Comparison of ENCODE assay signal across 15 cellular contexts in the genomic region with DNA sequence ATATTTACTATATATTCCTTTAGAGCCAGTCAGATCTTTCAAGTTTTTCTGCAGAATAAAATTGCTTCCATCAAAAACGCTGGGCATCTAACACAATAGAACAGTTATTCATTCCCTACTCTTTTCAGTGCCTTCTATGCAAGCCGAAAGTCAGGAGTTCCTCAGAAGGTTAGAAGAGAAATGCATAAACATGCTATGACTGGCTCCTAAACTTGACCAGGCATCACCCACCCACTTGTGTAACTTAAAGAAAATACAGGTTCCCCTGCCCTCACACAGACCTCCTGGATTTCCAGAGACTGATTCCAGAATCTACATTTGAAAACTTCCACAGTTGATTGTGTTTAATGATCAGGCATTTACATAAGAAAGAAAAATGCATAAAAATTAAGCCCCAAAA. TPM values are rescaled to one million over a fixed set of nuclear protein-coding genes. Genes with fewer than 3 reads are reported as not detected.
DNase-seq lines count a peak whose midpoint lies in the region; ATAC-seq and TF ChIP-seq lines count a peak whose summit lies in the region.
"Had no signal": no experiment of that assay in that cellular context is flagged by ENCODE, and none has a peak within 500 bp of the region (broad histone marks: within the 10 kb centered on the region; RNA-seq: fewer than 3 reads in every experiment).

No MANE protein-coding gene starts in this region.

- H3K36me3 Mint-ChIP-seq in H9 (ENCODE audit: insufficient read depth in 1 of 3, low read depth in 3 of 3): peaks cover 8 to 9% (median 9%) of the 10 kb centered on the region in 3 experiments
- H3K36me3 Mint-ChIP-seq: CD4-positive, alpha-beta memory T cell had no signal

- no peaks in the 10 kb centered on the region for H4K20me1 ChIP-seq in H9 (ENCODE audit: control insufficient read depth, insufficient read depth, insufficient read length)

- H3K27ac ChIP-seq in H9 (ENCODE audit: insufficient read length, low read depth, low read length): no peak overlapping the region
- H3K27ac ChIP-seq in VCaP: peak overlapping the region; percentile 51
- H3K27ac ChIP-seq: GM23248 had no signal

- no peak overlapping the region for H2AK5ac ChIP-seq in H9 (ENCODE audit: insufficient read length, low read length)

- no peak overlapping the region for H4K91ac ChIP-seq in H9 (ENCODE audit: insufficient read length, low read depth, low read length)

- H3K4me1 Mint-ChIP-seq in H9: peaks cover 66% of the 10 kb centered on the region in 2 experiments

- H3K4me2 ChIP-seq in H9 (ENCODE audit: insufficient read depth, insufficient read length, low read length): no peak overlapping the region

- no peak overlapping the region for H3K4me3 Mint-ChIP-seq in H9
- H3K4me3 Mint-ChIP-seq: CD4-positive, alpha-beta memory T cell; HFFc6 had no signal

- H2BK120ac ChIP-seq in H9 (ENCODE audit: low read depth, low read length, poor library complexity, severe bottlenecking): no peak overlapping the region

- TF ChIP-seq CTCF in H9 (conservative IDR thresholded peaks at IDR 0.05): no peak
- no peak for TF ChIP-seq CTCF in VCaP (conservative IDR thresholded peaks at IDR 0.05)
- no peak for TF ChIP-seq CTCF in epithelial cell of esophagus (IDR thresholded peaks at IDR 0.05; ENCODE audit: insufficient read depth, low read depth, low read length, missing control alignments)

- H3K27ac Mint-ChIP-seq in H9: peak overlapping the region; percentile 34 to 65 (median 54); a peak in 4 of 7 replicates
- H3K27ac Mint-ChIP-seq: CD4-positive, alpha-beta memory T cell; HFFc6 had no signal

- H3K79me2 ChIP-seq in H9 (ENCODE audit: insufficient read depth, low read length): no peaks in the 10 kb centered on the region; the same call in 1 of the 2 replicates

- no peak for ATAC-seq in HG03342 (IDR thresholded peaks at IDR 0.05; ENCODE audit: unreplicated experiment)

- no peaks in the 10 kb centered on the region for H3K9me3 ChIP-seq in H9 (ENCODE audit: control insufficient read depth, low read depth, low read length)
- H3K9me3 ChIP-seq: Caco-2, HAP-1 had no signal

- no CpG with 5 or more reads among the region's 2 CpGs for WGBS in H9 (ENCODE audit: extremely low coverage, insufficient read length, low lambda C conversion rate)

- no peak overlapping the region for H3K4ac ChIP-seq in H9 (ENCODE audit: low read depth, low read length)

- no peak overlapping the region for H3K14ac ChIP-seq in H9 (ENCODE audit: insufficient read depth, low read length)

- no peak overlapping the region for H2BK12ac ChIP-seq in H9 (ENCODE audit: insufficient read length, low read depth, low read length)

- H3K9ac ChIP-seq in H9 (ENCODE audit: extremely low read depth, insufficient read length, low read length): no peak overlapping the region
- H3K9ac ChIP-seq: GM23248 had no signal

- no peak overlapping the region for H2BK15ac ChIP-seq in H9 (ENCODE audit: low read depth, low read length)

- no peaks in the 10 kb centered on the region for H3K27me3 ChIP-seq in H9 (ENCODE audit: insufficient read depth, low read length)

- no peak overlapping the region for H2BK20ac ChIP-seq in H9 (ENCODE audit: low read depth, low read length, poor library complexity, severe bottlenecking)

- H2BK5ac ChIP-seq in H9 (ENCODE audit: insufficient read length, low read length): no peak overlapping the region

- H2AFZ ChIP-seq in H9 (ENCODE audit: low read length): no peak overlapping the region
- H2AFZ ChIP-seq: GM23248 had no signal

- no peaks in the 10 kb centered on the region for H3K27me3 Mint-ChIP-seq in H9 (ENCODE audit: low read depth)

- no peak overlapping the region for H3K18ac ChIP-seq in H9 (ENCODE audit: insufficient read length, low read depth, low read length)

- no peaks in the 10 kb centered on the region for H3K23me2 ChIP-seq in H9 (ENCODE audit: insufficient read length, low read depth, low read length, poor library complexity, severe bottlenecking)

- no peak overlapping the region for H3K23ac ChIP-seq in H9 (ENCODE audit: insufficient read length, low read depth, low read length)

- no peaks in the 10 kb centered on the region for H3K79me1 ChIP-seq in H9 (ENCODE audit: insufficient read depth, low read depth, low read length, poor library complexity, severe bottlenecking)

- H3K56ac ChIP-seq in H9 (ENCODE audit: insufficient read length, low read depth, low read length): no peak overlapping the region

- H3K4me3 ChIP-seq in epithelial cell of esophagus (ENCODE audit: low read length): no peak overlapping the region
- H3K4me3 ChIP-seq: GM23248, HAP-1 had no signal

- H4K5ac ChIP-seq in H9 (ENCODE audit: insufficient read length, low read depth, low read length): no peak overlapping the region

- H3K4me1 ChIP-seq in H9 (ENCODE audit: insufficient read depth, low read length): peaks cover 9% of the 10 kb centered on the region; the same call in 1 of the 2 replicates

- no peak overlapping the region for H4K8ac ChIP-seq in H9 (replicated peaks; ENCODE audit: insufficient read length, low read depth, low read length)

- H3T11ph ChIP-seq in H9 (ENCODE audit: low read length): no peak overlapping the region

- H3K9me3 Mint-ChIP-seq in H9: peaks cover 5 to 6% of the 10 kb centered on the region in 2 experiments; a peak in 3 of 5 replicates
- H3K9me3 Mint-ChIP-seq: HFFc6 had no signal

- no peak for DNase-seq in H9
- DNase-seq in epithelial cell of esophagus (ENCODE audit: low read depth): peak; percentile 53
- DNase-seq in COLO829 (ENCODE audit: low spot score): no peak
- DNase-seq in SW 1271 (lab: John Stamatoyannopoulos, UW): no peak
- DNase-seq: C1 segment of cervical spinal cord; Caco-2; CD4-positive, alpha-beta memory T cell; DMS153; DMS79 treated with DMSO at 0.1 percent for 48 hours; GM23248; HFFc6 had no signal

RNA-seq across cellular contexts. Expression of gene ARHGAP32, which starts 19.3 kb away (rescaled TPM):
- 21.0 and 22.0 TPM in 2 replicates for total RNA-seq in H9 (2021)
- total RNA-seq: G401 had no signal
